11 cellular contexts compared by ENCODE assay signal in genomic region chr1:94863297-94863911, GRCh38. TPM values are rescaled to one million over a fixed set of nuclear protein-coding genes. Genes with fewer than 3 reads are reported as not detected.
DNase-seq lines count a peak whose midpoint lies in the region; ATAC-seq and TF ChIP-seq lines count a peak whose summit lies in the region.
"Had no signal": no experiment of that assay in that cellular context is flagged by ENCODE, and none has a peak within 500 bp of the region (broad histone marks: within the 10 kb centered on the region; RNA-seq: fewer than 3 reads in every experiment).

No MANE protein-coding gene starts in this region.

- ATAC-seq in upper lobe of right lung (peak; percentile 20), HG03457 (IDR thresholded peaks at IDR 0.05; ENCODE audit: unreplicated experiment) (no peak)
- ATAC-seq in activated CD8-positive, alpha-beta T cell treated with anti-CD3 and anti-CD28 coated beads, Interleukin-2, amount 10 ng/mL, durations not matched to agents 7 days and 5 days = no peak
- no peak for ATAC-seq in effector memory CD8-positive, alpha-beta T cell (replicated peaks)

- H3K9me3 ChIP-seq in mesodermal cell (ENCODE audit: control insufficient read depth, low read length) (no peaks in the 10 kb centered on the region), upper lobe of right lung (no peaks in the 10 kb centered on the region)

- H3K27me3 ChIP-seq in upper lobe of right lung = no peaks in the 10 kb centered on the region

- no peaks in the 10 kb centered on the region for H3K9me3 Mint-ChIP-seq in activated CD8-positive, alpha-beta T cell treated with anti-CD3 and anti-CD28 coated beads, Interleukin-2, amount 10 ng/mL, durations not matched to agents 7 days and 5 days (ENCODE audit: insufficient read depth)
- H3K9me3 Mint-ChIP-seq in effector memory CD8-positive, alpha-beta T cell = no peaks in the 10 kb centered on the region

- peaks cover 35% of the 10 kb centered on the region for H3K4me1 ChIP-seq in mesodermal cell (ENCODE audit: control insufficient read depth, insufficient read depth, low read length, poor library complexity, severe bottlenecking)
- H3K4me1 ChIP-seq in upper lobe of right lung = peaks cover 27% of the 10 kb centered on the region

- no peaks in the 10 kb centered on the region for H3K4me1 Mint-ChIP-seq in activated CD8-positive, alpha-beta T cell treated with anti-CD3 and anti-CD28 coated beads, Interleukin-2, amount 10 ng/mL, durations not matched to agents 7 days and 5 days (ENCODE audit: low read depth)
- H3K4me1 Mint-ChIP-seq in effector memory CD8-positive, alpha-beta T cell (ENCODE audit: low read depth in 2 of 2) = no peaks in the 10 kb centered on the region

- WGBS in mesodermal cell (ENCODE audit: insufficient coverage in 2 of 2), 2 experiments = 71 to 75% methylated on average over 1 of the region's 2 CpGs

- H3K27me3 Mint-ChIP-seq in activated CD8-positive, alpha-beta T cell treated with anti-CD3 and anti-CD28 coated beads, Interleukin-2, amount 10 ng/mL, durations not matched to agents 7 days and 5 days (ENCODE audit: low read depth) = peaks cover 28% of the 10 kb centered on the region
- H3K27me3 Mint-ChIP-seq in effector memory CD8-positive, alpha-beta T cell = peaks cover 6 to 12% of the 10 kb centered on the region in 2 donors

- H3K36me3 Mint-ChIP-seq in activated CD8-positive, alpha-beta T cell treated with anti-CD3 and anti-CD28 coated beads, Interleukin-2, amount 10 ng/mL, durations not matched to agents 7 days and 5 days (ENCODE audit: low read depth) = no peaks in the 10 kb centered on the region
- no peaks in the 10 kb centered on the region for H3K36me3 Mint-ChIP-seq in effector memory CD8-positive, alpha-beta T cell (ENCODE audit: insufficient read depth)

- H3K27ac ChIP-seq in mesodermal cell (ENCODE audit: low read depth, low read length, severe bottlenecking) (peak overlapping the region; percentile 98), upper lobe of right lung (peak overlapping the region; percentile 73)

- no peak overlapping the region for H3K4me3 Mint-ChIP-seq in activated CD8-positive, alpha-beta T cell treated with anti-CD3 and anti-CD28 coated beads, Interleukin-2, amount 10 ng/mL, durations not matched to agents 7 days and 5 days
- no peak overlapping the region for H3K4me3 Mint-ChIP-seq in effector memory CD8-positive, alpha-beta T cell

- POLR2A ChIA-PET in activated CD8-positive, alpha-beta T cell treated with anti-CD3 and anti-CD28 coated beads, Interleukin-2, amount 10 ng/mL, durations not matched to agents 7 days and 5 days (lab: Charles Lee) = interaction anchor here (0.6 kb wide), 1 partner anchor 108 kb away, joined by 4 read pairs; no protein-coding TSS in a partner anchor

- intact Hi-C loops in upper lobe of right lung (cut with DNase I) = no loop called here

- CTCF ChIA-PET in activated CD8-positive, alpha-beta T cell treated with anti-CD3 and anti-CD28 coated beads, Interleukin-2, amount 10 ng/mL, durations not matched to agents 7 days and 5 days (lab: Charles Lee) = interaction anchor here (0.6 to 2.8 kb wide), 4 partner anchors 9 to 178 kb away, joined by 3 to 21 read pairs (median 4); no protein-coding TSS in a partner anchor

- H3K36me3 ChIP-seq in mesodermal cell (ENCODE audit: control insufficient read depth, insufficient read depth, low read length) (no peaks in the 10 kb centered on the region), upper lobe of right lung (no peaks in the 10 kb centered on the region)

- peak; percentile 9 for DNase-seq in NCI-H2171 treated with DMSO at 0.1 percent for 48 hours (lab: John Stamatoyannopoulos, UW)
- no peak for DNase-seq in NCI-H2171 (lab: John Stamatoyannopoulos, UW)
- peak; percentile 68 for DNase-seq in dermis blood vessel endothelial cell
- no peak for DNase-seq in upper lobe of right lung
- DNase-seq in activated CD8-positive, alpha-beta T cell treated with anti-CD3 and anti-CD28 coated beads, Interleukin-2, amount 10 ng/mL, durations not matched to agents 7 days and 5 days = no peak
- DNase-seq in effector memory CD8-positive, alpha-beta T cell = no peak
- DNase-seq: activated naive CD4-positive, alpha-beta T cell; NCI-H526 treated with DMSO at 0.1 percent for 48 hours; posterior cingulate gyrus had no signal

- H3K27ac Mint-ChIP-seq in activated CD8-positive, alpha-beta T cell treated with anti-CD3 and anti-CD28 coated beads, Interleukin-2, amount 10 ng/mL, durations not matched to agents 7 days and 5 days = no peak overlapping the region
- H3K27ac Mint-ChIP-seq in effector memory CD8-positive, alpha-beta T cell = no peak overlapping the region

- H3K4me3 ChIP-seq in mesodermal cell (ENCODE audit: extremely low read depth, insufficient read depth, low read length, poor library complexity, severe bottlenecking) (no peak overlapping the region), upper lobe of right lung (no peak overlapping the region)

- no peak for TF ChIP-seq CTCF in upper lobe of right lung (IDR thresholded peaks at IDR 0.05)

RNA-seq across cellular contexts. Expression of gene SLC44A3, which starts 43.2 kb away (rescaled TPM):
- 2.9 and 3.0 TPM in 2 replicates for total RNA-seq in dermis blood vessel endothelial cell
- polyA plus RNA-seq in mesodermal cell (2013, experiment 1 of 2) = 1.8 TPM
- polyA plus RNA-seq in mesodermal cell (2013, experiment 2 of 2) = 1.8 TPM
- 31.6 TPM for total RNA-seq in upper lobe of right lung
- not detected for total RNA-seq in activated CD8-positive, alpha-beta T cell treated with anti-CD3 and anti-CD28 coated beads, Interleukin-2, amount 10 ng/mL, durations not matched to agents 7 days and 5 days

Comparison
In these comparisons a context has a peak if more than half of its experiments do, and no peak if none do; other contexts are left out.
1. DNase-seq: peak in NCI-H2171 treated with DMSO at 0.1 percent for 48 hours (single experiment) and dermis blood vessel endothelial cell (single experiment); none in NCI-H2171 (single experiment), upper lobe of right lung (single experiment), activated CD8-positive, alpha-beta T cell treated with anti-CD3 and anti-CD28 coated beads, Interleukin-2, amount 10 ng/mL, durations not matched to agents 7 days and 5 days (single experiment) and effector memory CD8-positive, alpha-beta T cell (0 of 3).